ENCODE assay signal across 11 cellular contexts in the genomic region with DNA sequence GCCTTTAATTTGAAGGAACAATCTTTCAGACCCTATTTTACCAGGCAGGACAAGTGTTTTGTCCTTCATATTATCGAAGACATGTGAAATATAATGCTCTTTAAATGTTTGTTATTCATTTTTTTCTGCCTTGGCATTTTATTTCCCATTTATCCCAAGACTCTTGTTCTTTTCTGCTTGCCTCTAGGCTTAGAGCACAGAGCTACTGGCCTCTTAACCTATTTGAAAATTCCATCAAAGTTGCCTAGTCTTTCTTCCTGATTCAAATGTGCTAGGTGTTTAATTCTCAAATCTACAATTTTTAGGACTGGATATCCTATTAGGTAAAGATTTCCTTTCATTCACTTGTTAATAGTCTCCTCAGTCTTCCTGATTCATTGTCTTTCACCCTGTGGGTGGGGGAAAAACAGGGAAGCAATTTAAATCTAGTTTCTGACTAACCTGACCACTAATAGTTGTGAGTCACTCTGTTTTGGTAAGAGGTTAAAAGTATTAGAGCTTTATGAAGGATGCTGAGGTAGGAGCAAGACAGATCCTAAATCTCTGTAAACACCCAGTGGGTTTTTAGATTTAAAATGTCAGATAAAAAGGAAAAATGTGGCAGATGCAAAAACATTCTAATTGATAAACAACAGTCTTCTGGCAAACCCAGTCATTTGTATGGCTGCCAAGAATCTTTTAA. TPM values are rescaled to one million over a fixed set of nuclear protein-coding genes. Genes with fewer than 3 reads are reported as not detected.
DNase-seq lines count a peak whose midpoint lies in the region.
"Had no signal": no experiment of that assay in that cellular context is flagged by ENCODE, and none has a peak within 500 bp of the region (broad histone marks: within the 10 kb centered on the region; RNA-seq: fewer than 3 reads in every experiment).

No MANE protein-coding gene starts in this region.

- H3K4me3 ChIP-seq in GM23248 = no peak overlapping the region

- H3K4me1 ChIP-seq in GM23248 (ENCODE audit: insufficient read depth) = peaks cover 12% of the 10 kb centered on the region

- DNase-seq in AG08395 (ENCODE audit: low spot score) (peak; percentile 56), GM23248 (peak; percentile 86), SW480 (ENCODE audit: low spot score) (peak; percentile 85), hepatic stellate cell (ENCODE audit: low spot score) (peak; percentile 6), COR-L47 (lab: John Stamatoyannopoulos, UW) (no peak), germinal center (ENCODE audit: low spot score) (no peak), GM19238 (ENCODE audit: insufficient read length, low spot score) (no peak), cardiac septum (ENCODE audit: low spot score) (no peak)
- DNase-seq: DND-41, NCI-H524 treated with DMSO at 0.1 percent for 48 hours had no signal

- no peak overlapping the region for H3K9ac ChIP-seq in GM23248

- no peaks in the 10 kb centered on the region for H4K20me1 ChIP-seq in GM23248 (ENCODE audit: insufficient read depth)

- H3K9me2 ChIP-seq in GM23248 (ENCODE audit: insufficient read depth) = no peaks in the 10 kb centered on the region

- no peaks in the 10 kb centered on the region for H3K79me2 ChIP-seq in GM23248 (ENCODE audit: insufficient read depth)

- peaks cover 13% of the 10 kb centered on the region; the same call in 1 of the 2 replicates for H3F3A ChIP-seq in GM23248 (ENCODE audit: insufficient read depth)

- H3K36me3 ChIP-seq in GM23248 (ENCODE audit: low read depth) = no peaks in the 10 kb centered on the region

- H3K4me2 ChIP-seq in GM23248 (ENCODE audit: unreplicated experiment) = peak overlapping the region; percentile 25

- in situ Hi-C loops in GM23248 (cut with MboI) = no loop called here

- peaks cover 18% of the 10 kb centered on the region for H3K27me3 ChIP-seq in GM23248 (replicated peaks; ENCODE audit: insufficient read depth)

- intact Hi-C loops in cardiac septum (cut with DNase I) = no loop called here

- no peak overlapping the region for H3K27ac ChIP-seq in GM23248

- H2AFZ ChIP-seq in GM23248 = no peak overlapping the region

- no peaks in the 10 kb centered on the region for H3K9me3 ChIP-seq in GM23248 (ENCODE audit: low read depth)

- 25 to 32% methylated on average over 1 of the region's 1 CpG for WGBS in GM23248 (ENCODE audit: low coverage in 1 of 2, low lambda C conversion rate in 2 of 2, missing lambda C conversion rate in 2 of 2), 2 experiments

RNA-seq across cellular contexts. Expression of a gene that starts 1.5 kb away (rescaled TPM):
- total RNA-seq in GM23248 (2014; rRNA removed; shearing (Covaris generic)) = not detected in 2 replicates
- polyA plus RNA-seq in GM23248 (2016; fragmentation: Nextera tagmentation; extraction: Ambion mirVana) = not detected in 2 replicates
- total RNA-seq in cardiac septum = not detected
- total RNA-seq: left lobe of liver had no signal

RNA-seq across cellular contexts. Expression of a gene that starts 43.3 kb away (rescaled TPM):
- total RNA-seq in GM23248 (2014; rRNA removed; shearing (Covaris generic)) = not detected in 2 replicates
- polyA plus RNA-seq in GM23248 (2016; fragmentation: Nextera tagmentation; extraction: Ambion mirVana) = not detected in 2 replicates
- not detected for total RNA-seq in cardiac septum
- total RNA-seq: left lobe of liver had no signal

RNA-seq across cellular contexts. Expression of a gene that starts 52.2 kb away (rescaled TPM):
- not detected in 2 replicates for total RNA-seq in GM23248 (2014; rRNA removed; shearing (Covaris generic))
- not detected in 2 replicates for polyA plus RNA-seq in GM23248 (2016; fragmentation: Nextera tagmentation; extraction: Ambion mirVana)
- total RNA-seq in cardiac septum = not detected
- total RNA-seq: left lobe of liver had no signal

Comparison
In these comparisons a context has a peak if more than half of its experiments do, and no peak if none do; other contexts are left out.
1. DNase-seq: peak in AG08395 (single experiment), GM23248 (single experiment), SW480 (single experiment) and hepatic stellate cell (single experiment); none in COR-L47 (single experiment), germinal center (single experiment), GM19238 (single experiment) and cardiac septum (single experiment).